22 cellular contexts compared by ENCODE assay signal in genomic region chr12:27982951-27983350, GRCh38. TPM values are rescaled to one million over a fixed set of nuclear protein-coding genes. Genes with fewer than 3 reads are reported as not detected.
"Had no signal": no experiment of that assay in that cellular context is flagged by ENCODE, and none has a peak within 500 bp of the region (broad histone marks: within the 10 kb centered on the region; RNA-seq: fewer than 3 reads in every experiment).

No MANE protein-coding gene starts in this region.

- H3K36me3 ChIP-seq: ascending aorta, SJSA1 had no signal

- H3K4me3 ChIP-seq: ascending aorta, SJSA1 had no signal

- ATAC-seq: activated CD8-positive, alpha-beta T cell treated with anti-CD3 and anti-CD28 coated beads, Interleukin-2, amount 10 ng/mL, durations not matched to agents 7 days and 5 days; Right ventricle myocardium inferior; T-helper 17 cell; WTC11 had no signal

- H3K4me3 Mint-ChIP-seq: activated CD8-positive, alpha-beta T cell treated with anti-CD3 and anti-CD28 coated beads, Interleukin-2, amount 10 ng/mL, durations not matched to agents 7 days and 5 days; activated naive CD4-positive, alpha-beta T cell treated with anti-CD3 and anti-CD28 coated beads, Interleukin-2, amount 50 U/mL, for 24 hours; T-helper 17 cell; WTC11 had no signal

- DNase-seq: activated CD4-positive, alpha-beta T cell treated with anti-CD3 and anti-CD28 coated beads for 48 hours; activated CD4-positive, alpha-beta T cell treated with anti-CD3 and anti-CD28 coated beads, Interleukin-2, amount 50 U/mL, for 4 hours; activated CD4-positive, CD25-positive, alpha-beta regulatory T cell treated with anti-CD3 and anti-CD28 coated beads, Interleukin-2, amount 50 U/mL, for 72 hours; activated CD8-positive, alpha-beta memory T cell treated with anti-CD3 and anti-CD28 coated beads, Interleukin-2, amount 50 U/mL, for 48 hours; activated CD8-positive, alpha-beta T cell treated with anti-CD3 and anti-CD28 coated beads, Interleukin-2, amount 10 ng/mL, durations not matched to agents 7 days and 5 days; activated effector memory CD4-positive, alpha-beta T cell treated with Interleukin-2 at 50 U/mL for 16 hours; activated naive CD4-positive, alpha-beta T cell; activated T-cell treated with anti-CD3 and anti-CD28 coated beads, Interleukin-2, amount 50 U/mL, for 1 hour; cerebellar nuclear complex; MM.1S; NCI-H146; NCI-H187 treated with DMSO at 0.1 percent for 48 hours; NCI-H2081 treated with DMSO at 0.1 percent for 48 hours; NCI-H524; T-helper 17 cell; T-helper 9 cell had no signal

- H3K27ac ChIP-seq: ascending aorta, KMS-11 had no signal

- H3K36me3 Mint-ChIP-seq: activated naive CD4-positive, alpha-beta T cell treated with anti-CD3 and anti-CD28 coated beads, Interleukin-2, amount 50 U/mL, for 24 hours; WTC11 had no signal

- H3K4me1 Mint-ChIP-seq: activated naive CD4-positive, alpha-beta T cell treated with anti-CD3 and anti-CD28 coated beads, Interleukin-2, amount 50 U/mL, for 24 hours; T-helper 17 cell had no signal

- H3K9me3 ChIP-seq: ascending aorta, SJSA1 had no signal

- H3K27ac Mint-ChIP-seq: activated CD8-positive, alpha-beta T cell treated with anti-CD3 and anti-CD28 coated beads, Interleukin-2, amount 10 ng/mL, durations not matched to agents 7 days and 5 days; activated naive CD4-positive, alpha-beta T cell treated with anti-CD3 and anti-CD28 coated beads, Interleukin-2, amount 50 U/mL, for 24 hours; T-helper 17 cell; WTC11 had no signal

- H3K9ac ChIP-seq: KMS-11 had no signal

- H3K27me3 ChIP-seq: ascending aorta, SJSA1 had no signal

- H3K4me2 ChIP-seq: KMS-11 had no signal

- H3K4me1 ChIP-seq: ascending aorta had no signal

- H3K9me3 Mint-ChIP-seq: activated naive CD4-positive, alpha-beta T cell treated with anti-CD3 and anti-CD28 coated beads, Interleukin-2, amount 50 U/mL, for 24 hours; WTC11 had no signal

RNA-seq across cellular contexts. Expression of gene PTHLH, which starts 10.4 kb away (rescaled TPM):
- total RNA-seq: activated CD8-positive, alpha-beta T cell treated with anti-CD3 and anti-CD28 coated beads, Interleukin-2, amount 10 ng/mL, durations not matched to agents 7 days and 5 days; ascending aorta; Right ventricle myocardium inferior; T-helper 17 cell; WTC11 had no signal
